In the genomic region with DNA sequence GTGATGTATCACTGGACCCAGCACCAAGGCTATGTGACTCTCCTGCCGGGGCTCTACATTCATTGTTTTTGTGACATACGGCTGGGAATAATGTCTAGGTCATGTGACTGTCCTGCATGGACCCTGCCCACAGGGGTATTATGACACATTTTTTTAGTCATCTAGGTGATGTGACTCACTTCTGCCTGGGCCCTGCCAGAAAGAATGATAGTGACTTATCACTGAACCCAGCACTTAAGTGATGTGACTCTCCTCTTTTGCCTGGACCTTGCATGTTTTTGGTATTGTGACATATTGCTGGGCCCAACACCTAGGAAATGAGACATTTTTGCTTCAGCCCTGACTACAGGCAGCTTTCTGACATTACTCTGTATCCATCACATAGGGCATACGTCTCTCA, we compare ENCODE assay signal across 21 cellular contexts. TPM values are rescaled to one million over a fixed set of nuclear protein-coding genes. Genes with fewer than 3 reads are reported as not detected.
DNase-seq lines count a peak whose midpoint lies in the region; ATAC-seq, FAIRE-seq and TF ChIP-seq lines count a peak whose summit lies in the region.
"Had no signal": no experiment of that assay in that cellular context is flagged by ENCODE, and none has a peak within 500 bp of the region (broad histone marks: within the 10 kb centered on the region; RNA-seq: fewer than 3 reads in every experiment).

No MANE protein-coding gene starts in this region.

- TF ChIP-seq RAD21 in K562 (CRISPR knock-in tag; conservative IDR thresholded peaks at IDR 0.05 in 1 of 2, IDR thresholded peaks at IDR 0.05 in 1 of 2): no peak

- ATAC-seq in activated T-cell treated with anti-CD3 and anti-CD28 coated beads, Interleukin-2, amount 50 U/mL, for 72 hours (replicated peaks in 1 of 2): peak; percentile 39 to 61
- ATAC-seq in K562 (no peak), HG02642 (IDR thresholded peaks at IDR 0.05; ENCODE audit: poor library complexity, unreplicated experiment) (no peak), GM21528 (IDR thresholded peaks at IDR 0.05; ENCODE audit: low FRiP score, unreplicated experiment) (no peak), GM19395 (IDR thresholded peaks at IDR 0.05; ENCODE audit: unreplicated experiment) (no peak)
- ATAC-seq in stimulated activated effector memory CD8-positive, alpha-beta T cell treated with anti-CD3 and anti-CD28 coated beads, Interleukin-12 subunit alpha, Interleukin-12 subunit beta, amount 100 ng/mL, for 72 hours: peak; percentile 61
- ATAC-seq: HCT116 had no signal

- no peak for TF ChIP-seq EP300 in K562 (IDR thresholded peaks at IDR 0.05; ENCODE audit: low read length)

- peaks cover 0 to 4% of the 10 kb centered on the region in 2 donors for H3K36me3 Mint-ChIP-seq in activated T-cell treated with anti-CD3 and anti-CD28 coated beads, Interleukin-2, amount 50 U/mL, for 72 hours (ENCODE audit: insufficient read depth in 2 of 2)
- H3K36me3 Mint-ChIP-seq in stimulated activated effector memory CD8-positive, alpha-beta T cell treated with anti-CD3 and anti-CD28 coated beads, Interleukin-12 subunit alpha, Interleukin-12 subunit beta, amount 100 ng/mL, for 72 hours: no peaks in the 10 kb centered on the region
- H3K36me3 Mint-ChIP-seq: CD14-positive monocyte; CD4-positive, alpha-beta memory T cell; IgD-negative memory B cell had no signal

- no peak for TF ChIP-seq POLR2A in K562 (conservative IDR thresholded peaks at IDR 0.05)

- H3K4me2 ChIP-seq in K562 (ENCODE audit: insufficient read depth, low read length): no peak overlapping the region
- H3K4me2 ChIP-seq: BLaER1 had no signal

- peaks cover 0 to 4% of the 10 kb centered on the region in 2 donors for H3K9me3 Mint-ChIP-seq in activated T-cell treated with anti-CD3 and anti-CD28 coated beads, Interleukin-2, amount 50 U/mL, for 72 hours
- no peaks in the 10 kb centered on the region for H3K9me3 Mint-ChIP-seq in stimulated activated effector memory CD8-positive, alpha-beta T cell treated with anti-CD3 and anti-CD28 coated beads, Interleukin-12 subunit alpha, Interleukin-12 subunit beta, amount 100 ng/mL, for 72 hours

- H3K27ac ChIP-seq in K562 (ENCODE audit: extremely low read depth, low read depth, low read length): no peak overlapping the region
- H3K27ac ChIP-seq: BLaER1 had no signal

- H2AFZ ChIP-seq in K562 (ENCODE audit: low read depth, low read length): no peak overlapping the region

- no peak overlapping the region for H3K9ac ChIP-seq in K562 (ENCODE audit: insufficient read depth in 1 of 2, low read depth in 2 of 2, low read length in 2 of 2)
- H3K9ac ChIP-seq: BLaER1 had no signal

- in situ Hi-C loops in K562 (cut with MboI): no loop called here

- no peak for TF ChIP-seq CTCF in K562 (IDR thresholded peaks at IDR 0.05 in 2 of 3, conservative IDR thresholded peaks at IDR 0.05 in 1 of 3; ENCODE audit: insufficient read depth in 2 of 3, low read depth in 1 of 3, low read length in 3 of 3)

- H3K9me3 ChIP-seq in K562 (replicated peaks; ENCODE audit: control insufficient read depth, insufficient read depth, low read depth, low read length): no peaks in the 10 kb centered on the region

- H4K20me1 ChIP-seq in K562 (replicated peaks; ENCODE audit: control insufficient read depth, insufficient read depth, low read length): no peaks in the 10 kb centered on the region
- H4K20me1 ChIP-seq: BLaER1 had no signal

- H3K79me2 ChIP-seq in K562 (ENCODE audit: control insufficient read depth, insufficient read depth, low read length): no peaks in the 10 kb centered on the region

- no peak overlapping the region for H3K27ac Mint-ChIP-seq in activated T-cell treated with anti-CD3 and anti-CD28 coated beads, Interleukin-2, amount 50 U/mL, for 72 hours
- no peak overlapping the region for H3K27ac Mint-ChIP-seq in stimulated activated effector memory CD8-positive, alpha-beta T cell treated with anti-CD3 and anti-CD28 coated beads, Interleukin-12 subunit alpha, Interleukin-12 subunit beta, amount 100 ng/mL, for 72 hours
- H3K27ac Mint-ChIP-seq: CD14-positive monocyte, HFFc6 had no signal

- H3K27me3 Mint-ChIP-seq in activated T-cell treated with anti-CD3 and anti-CD28 coated beads, Interleukin-2, amount 50 U/mL, for 72 hours (ENCODE audit: low read depth): no peaks in the 10 kb centered on the region
- H3K27me3 Mint-ChIP-seq: CD4-positive, alpha-beta memory T cell; IgD-negative memory B cell had no signal

- POLR2A ChIA-PET in K562 (lab: Yijun Ruan, JAX): no interaction called here

- H3K36me3 ChIP-seq in K562 (ENCODE audit: control insufficient read depth, insufficient read depth, low read length): no peaks in the 10 kb centered on the region
- H3K36me3 ChIP-seq: BLaER1 had no signal

- CTCF ChIA-PET in K562 (lab: Yijun Ruan, JAX; ENCODE audit: low intra/inter-chr PET ratio): no interaction called here

- H3K4me1 ChIP-seq in K562 (replicated peaks in 1 of 2; ENCODE audit: control insufficient read depth in 2 of 2, insufficient read depth in 2 of 2, low read length in 2 of 2): no peaks in the 10 kb centered on the region
- H3K4me1 ChIP-seq: BLaER1 had no signal

- no peaks in the 10 kb centered on the region for H3K9me1 ChIP-seq in K562 (ENCODE audit: control insufficient read depth, insufficient read depth, low read length)

- H3K27me3 ChIP-seq in K562 (ENCODE audit: control insufficient read depth in 2 of 2, insufficient read depth in 2 of 2, low read length in 2 of 2): no peaks in the 10 kb centered on the region
- H3K27me3 ChIP-seq: BLaER1 had no signal

- H3K4me3 Mint-ChIP-seq in activated T-cell treated with anti-CD3 and anti-CD28 coated beads, Interleukin-2, amount 50 U/mL, for 72 hours: no peak overlapping the region
- H3K4me3 Mint-ChIP-seq in stimulated activated effector memory CD8-positive, alpha-beta T cell treated with anti-CD3 and anti-CD28 coated beads, Interleukin-12 subunit alpha, Interleukin-12 subunit beta, amount 100 ng/mL, for 72 hours: no peak overlapping the region
- H3K4me3 Mint-ChIP-seq: CD14-positive monocyte; CD4-positive, alpha-beta memory T cell; HFFc6; IgD-negative memory B cell had no signal

- FAIRE-seq in RCC 7860 (lab: Jason Lieb, UNC) (no peak), K562 (lab: Jason Lieb, UNC) (no peak)
- FAIRE-seq: HTR-8/SVneo had no signal

- WGBS in K562 (ENCODE audit: insufficient coverage, low coverage, missing lambda C conversion rate): 0% methylated on average over 3 of the region's 3 CpGs

- H3K4me1 Mint-ChIP-seq in activated T-cell treated with anti-CD3 and anti-CD28 coated beads, Interleukin-2, amount 50 U/mL, for 72 hours (ENCODE audit: low read depth): no peaks in the 10 kb centered on the region
- H3K4me1 Mint-ChIP-seq in stimulated activated effector memory CD8-positive, alpha-beta T cell treated with anti-CD3 and anti-CD28 coated beads, Interleukin-12 subunit alpha, Interleukin-12 subunit beta, amount 100 ng/mL, for 72 hours: no peaks in the 10 kb centered on the region
- H3K4me1 Mint-ChIP-seq: CD14-positive monocyte had no signal

- no peak overlapping the region for H3K4me3 ChIP-seq in K562
- H3K4me3 ChIP-seq: BLaER1 had no signal

- no peak for DNase-seq in activated T-cell treated with anti-CD3 and anti-CD28 coated beads, Interleukin-2, amount 50 U/mL, for 72 hours
- no peak for DNase-seq in activated T-cell treated with anti-CD3 and anti-CD28 coated beads, Interleukin-2, amount 50 U/mL, for 1 hour
- DNase-seq in RCC 7860 (ENCODE audit: low spot score): peak; percentile 25
- no peak for DNase-seq in K562 (ENCODE audit: extremely low read depth in 1 of 4, low spot score in 3 of 4)
- no peak for DNase-seq in stimulated activated effector memory CD8-positive, alpha-beta T cell treated with anti-CD3 and anti-CD28 coated beads, Interleukin-12 subunit alpha, Interleukin-12 subunit beta, amount 100 ng/mL, for 72 hours (ENCODE audit: low spot score in 2 of 2)
- DNase-seq: 8988T; CD4-positive, alpha-beta memory T cell; DMS153; DMS79; GF-D8; GOT3; H7; HFFc6 had no signal

- no TSS peak for BruUV-seq in K562 (replicated peaks; lab: Mats Ljungman, UMichigan)

- intact Hi-C loops in K562 (cut with micrococcal nuclease): no loop called here

RNA-seq across cellular contexts. Expression of gene ZNF107, which starts 51.1 kb away (rescaled TPM):
- 10 to 100 TPM; 18.5 to 21.1 TPM for total RNA-seq in activated T-cell treated with anti-CD3 and anti-CD28 coated beads, Interleukin-2, amount 50 U/mL, for 72 hours
- total RNA-seq in K562 (2011; cell fraction: chromatin; rRNA removed; ENCODE audit: low replicate concordance): 13.9 and 28.5 TPM in 2 replicates
- total RNA-seq in K562 (2011; cell fraction: nucleolus; rRNA removed): 6.3 and 10.4 TPM in 2 replicates
- 14.0 and 20.2 TPM in 2 replicates for total RNA-seq in K562 (2011; cell fraction: nucleoplasm; rRNA removed)
- total RNA-seq in K562 (2014; rRNA removed) (5.3 and 7.1 TPM in 2 replicates), K562 (2014; rRNA removed; fragmentation: Illumina TruSeq; extraction: Trizol) (13.2 and 14.5 TPM in 2 replicates), K562 (2015; rRNA removed; fragmentation: Illumina TruSeq; extraction: Trizol) (14.1 and 14.2 TPM in 2 replicates), K562 (2021) (7.7 and 7.9 TPM in 2 replicates)
- polyA plus RNA-seq in K562 (2011; rRNA removed) (5.7 and 6.7 TPM in 2 replicates), K562 (2014; fragmentation: Illumina TruSeq; extraction: Trizol) (9.8 and 13.1 TPM in 2 replicates), K562 (2014; fragmentation: Nextera tagmentation; extraction: Ambion mirVana) (1 to 10 TPM; 2.4 to 4.5 TPM), K562 (2014; rRNA removed) (8.9 and 9.3 TPM in 2 replicates)
- 2.7 and 3.2 TPM in 2 replicates for polyA plus RNA-seq in K562 (2011; cell fraction: cytosol; rRNA removed)
- 6.6 and 8.4 TPM in 2 replicates for polyA plus RNA-seq in K562 (2011; cell fraction: nucleus; rRNA removed)
- polyA plus RNA-seq in K562 (2012): 4.3 and 5.9 TPM in 2 replicates
- polyA minus RNA-seq in K562 (2011; rRNA and poly(A)+ RNA removed): 10.5 and 12.3 TPM in 2 replicates
- polyA minus RNA-seq in K562 (2011; cell fraction: cytosol; rRNA and poly(A)+ RNA removed): 2.3 and 6.4 TPM in 2 replicates
- polyA minus RNA-seq in K562 (2011; cell fraction: nucleus; rRNA and poly(A)+ RNA removed): 7.1 and 8.9 TPM in 2 replicates
- total RNA-seq: H7 had no signal

RNA-seq across cellular contexts. Expression of gene ZNF680, which starts 51.9 kb away (rescaled TPM):
- 10 to 100 TPM; 15.4 to 15.8 TPM for total RNA-seq in activated T-cell treated with anti-CD3 and anti-CD28 coated beads, Interleukin-2, amount 50 U/mL, for 72 hours
- total RNA-seq in K562 (2011; cell fraction: chromatin; rRNA removed; ENCODE audit: low replicate concordance): 28.2 and 91.1 TPM in 2 replicates
- 21.7 and 23.7 TPM in 2 replicates for total RNA-seq in K562 (2011; cell fraction: nucleolus; rRNA removed)
- total RNA-seq in K562 (2011; cell fraction: nucleoplasm; rRNA removed): 43.6 and 85.3 TPM in 2 replicates
- total RNA-seq in K562 (2014; rRNA removed) (7.0 and 9.8 TPM in 2 replicates), K562 (2014; rRNA removed; fragmentation: Illumina TruSeq; extraction: Trizol) (23.4 and 27.9 TPM in 2 replicates), K562 (2015; rRNA removed; fragmentation: Illumina TruSeq; extraction: Trizol) (21.7 and 25.0 TPM in 2 replicates), K562 (2021) (12.0 and 12.7 TPM in 2 replicates)
- polyA plus RNA-seq in K562 (2011; rRNA removed) (7.3 and 9.3 TPM in 2 replicates), K562 (2014; fragmentation: Illumina TruSeq; extraction: Trizol) (11.5 and 13.8 TPM in 2 replicates), K562 (2014; fragmentation: Nextera tagmentation; extraction: Ambion mirVana) (10 to 100 TPM; 11.6 to 12.2 TPM), K562 (2014; rRNA removed) (7.9 and 9.1 TPM in 2 replicates)
- 0.45 and 1.6 TPM in 2 replicates for polyA plus RNA-seq in K562 (2011; cell fraction: cytosol; rRNA removed)
- 5.6 and 8.3 TPM in 2 replicates for polyA plus RNA-seq in K562 (2011; cell fraction: nucleus; rRNA removed)
- 6.4 and 9.0 TPM in 2 replicates for polyA plus RNA-seq in K562 (2012)
- 9.9 and 12.1 TPM in 2 replicates for polyA minus RNA-seq in K562 (2011; rRNA and poly(A)+ RNA removed)
- 2.5 and 4.5 TPM in 2 replicates for polyA minus RNA-seq in K562 (2011; cell fraction: cytosol; rRNA and poly(A)+ RNA removed)
- 10.4 and 18.5 TPM in 2 replicates for polyA minus RNA-seq in K562 (2011; cell fraction: nucleus; rRNA and poly(A)+ RNA removed)
- total RNA-seq: H7 had no signal

Comparison
In these comparisons a context has a peak if more than half of its experiments do, and no peak if none do; other contexts are left out.
1. ATAC-seq: peak in activated T-cell treated with anti-CD3 and anti-CD28 coated beads, Interleukin-2, amount 50 U/mL, for 72 hours (2 of 2) and stimulated activated effector memory CD8-positive, alpha-beta T cell treated with anti-CD3 and anti-CD28 coated beads, Interleukin-12 subunit alpha, Interleukin-12 subunit beta, amount 100 ng/mL, for 72 hours (single experiment); none in K562 (single experiment), HG02642 (single experiment), GM21528 (single experiment) and GM19395 (single experiment).